ENCODE assay signal across 14 cellular contexts in genomic region chr2:217103752-217104540, GRCh38.
DNase-seq lines count a peak whose midpoint lies in the region; ATAC-seq and TF ChIP-seq lines count a peak whose summit lies in the region.
"Had no signal": no experiment of that assay in that cellular context is flagged by ENCODE, and none has a peak within 500 bp of the region (broad histone marks: within the 10 kb centered on the region; RNA-seq: fewer than 3 reads in every experiment).

No MANE protein-coding gene starts in this region.

- 0 out of 2 replicates have a peak overlapping the region, but pooled peaks have one; percentile 6 for H3K4me2 ChIP-seq in SK-N-SH
- peak overlapping the region; percentile 1 for H3K4me2 ChIP-seq in smooth muscle cell

- ATAC-seq in GM18520 (IDR thresholded peaks at IDR 0.05; ENCODE audit: unreplicated experiment), result no peak
- ATAC-seq: GM12878, sciatic nerve had no signal

- peaks cover 22% of the 10 kb centered on the region for H3F3A ChIP-seq in SK-N-SH (replicated peaks; ENCODE audit: insufficient read depth)
- peaks cover 16% of the 10 kb centered on the region for H3F3A ChIP-seq in smooth muscle cell (ENCODE audit: low read depth)

- H4K20me1 ChIP-seq in SK-N-SH (ENCODE audit: insufficient read depth), result no peaks in the 10 kb centered on the region
- no peaks in the 10 kb centered on the region for H4K20me1 ChIP-seq in smooth muscle cell (ENCODE audit: low read depth)

- H3K27me3 ChIP-seq in SK-N-SH (ENCODE audit: insufficient read depth) (no peaks in the 10 kb centered on the region), smooth muscle cell (ENCODE audit: low read depth) (no peaks in the 10 kb centered on the region)
- H3K27me3 ChIP-seq: testis had no signal

- TF ChIP-seq EP300 in SK-N-SH (IDR thresholded peaks at IDR 0.05; ENCODE audit: borderline replicate concordance in 1 of 2, low read depth in 1 of 2, low read length in 1 of 2), result no peak

- H3K79me2 ChIP-seq in SK-N-SH (ENCODE audit: insufficient read depth) (no peaks in the 10 kb centered on the region), smooth muscle cell (ENCODE audit: low read depth) (no peaks in the 10 kb centered on the region)

- H3K4me3 ChIP-seq in SK-N-SH (ENCODE audit: low read depth in 2 of 2, low read length in 1 of 2), result no peak overlapping the region
- H3K4me3 ChIP-seq in smooth muscle cell, result no peak overlapping the region
- H3K4me3 ChIP-seq: GM12878, testis had no signal

- H3K9me3 ChIP-seq in SK-N-SH (no peaks in the 10 kb centered on the region), smooth muscle cell (replicated peaks; ENCODE audit: low read depth) (no peaks in the 10 kb centered on the region)
- H3K9me3 ChIP-seq: testis had no signal

- no peak for TF ChIP-seq RAD21 in SK-N-SH (IDR thresholded peaks at IDR 0.05; ENCODE audit: low read length)

- peak; percentile 48 for DNase-seq in GM03348 (ENCODE audit: low spot score)
- DNase-seq in SK-N-SH, result no peak
- peak; percentile 58 for DNase-seq in fibroblast of peridontal ligament (ENCODE audit: extremely low read depth)
- DNase-seq in smooth muscle cell (lab: John Stamatoyannopoulos, UW; ENCODE audit: unreplicated experiment), result no peak
- no peak for DNase-seq in activated effector memory CD4-positive, alpha-beta T cell treated with anti-CD3 and anti-CD28 coated beads, Interleukin-2, amount 50 U/mL, for 16 hours
- no peak for DNase-seq in activated naive CD4-positive, alpha-beta T cell (lab: John Stamatoyannopoulos, UW)
- no peak for DNase-seq in activated T-cell treated with anti-CD3 and anti-CD28 coated beads, Interleukin-2, amount 50 U/mL, for 48 hours
- DNase-seq: activated B cell treated with CpG ODN at 0.5 μM for 24 hours, erythroblast, NCI-H1417 treated with DMSO at 0.1 percent for 48 hours, testis had no signal

- POLR2A ChIA-PET in SK-N-SH (lab: Yijun Ruan, JAX), result no interaction called here

- TF ChIP-seq CTCF in SK-N-SH (IDR thresholded peaks at IDR 0.05) (no peak), smooth muscle cell (IDR thresholded peaks at IDR 0.05; ENCODE audit: borderline replicate concordance, insufficient read depth, poor library complexity, severe bottlenecking) (no peak)

- H2AFZ ChIP-seq in SK-N-SH (ENCODE audit: low read depth) (0 out of 2 replicates have a peak overlapping the region, but pooled peaks have one; percentile 54), smooth muscle cell (ENCODE audit: low read depth) (no peak overlapping the region)

- CTCF ChIA-PET in SK-N-SH (lab: Yijun Ruan, JAX), result no interaction called here

- H3K4me1 ChIP-seq in SK-N-SH (ENCODE audit: control insufficient read depth in 1 of 2, insufficient read depth in 2 of 2, low read depth in 1 of 2, low read length in 1 of 2), result peaks cover 0 to 45% of the 10 kb centered on the region in 2 experiments; a peak in 2 of 4 replicates
- H3K4me1 ChIP-seq in smooth muscle cell (ENCODE audit: low read depth), result peaks cover 5% of the 10 kb centered on the region
- H3K4me1 ChIP-seq: testis had no signal

- no peaks in the 10 kb centered on the region for H3K9me2 ChIP-seq in SK-N-SH

- no peaks in the 10 kb centered on the region for H3K36me3 ChIP-seq in SK-N-SH (replicated peaks in 1 of 2; ENCODE audit: control insufficient read depth in 1 of 2, insufficient read depth in 2 of 2, low read length in 1 of 2)
- H3K36me3 ChIP-seq in smooth muscle cell (ENCODE audit: low read depth), result no peaks in the 10 kb centered on the region

- peak overlapping the region in 1 of 2 experiments; percentile 83; a peak in 2 of 4 replicates for H3K27ac ChIP-seq in SK-N-SH (ENCODE audit: low read depth in 2 of 2, low read length in 1 of 2)
- H3K27ac ChIP-seq in smooth muscle cell (ENCODE audit: low read depth), result peak overlapping the region; percentile 91
- H3K27ac ChIP-seq: testis had no signal

- H3K9ac ChIP-seq in SK-N-SH (peak overlapping the region; percentile 25), smooth muscle cell (ENCODE audit: low read depth) (peak overlapping the region; percentile 55)

- 58% methylated on average over 4 of the region's 4 CpGs for WGBS in SK-N-SH (ENCODE audit: low lambda C conversion rate)
- 61% methylated on average over 4 of the region's 4 CpGs for WGBS in smooth muscle cell (ENCODE audit: low lambda C conversion rate)

TF ChIP-seq in SK-N-SH, 30 proteins besides CTCF, POLR2A, EP300 and RAD21:
- TF ChIP-seq GATA2 (CRISPR knock-in tag; IDR thresholded peaks at IDR 0.05) (no peak), SMC3 (IDR thresholded peaks at IDR 0.05; ENCODE audit: low read depth, low read length) (no peak), FOXM1 (IDR thresholded peaks at IDR 0.05; ENCODE audit: low read depth) (no peak), POLR2AphosphoS5 (IDR thresholded peaks at IDR 0.05; ENCODE audit: low read depth, low read length) (no peak), FOSL2 (IDR thresholded peaks at IDR 0.05; ENCODE audit: borderline replicate concordance, low read depth) (no peak), SIN3A (IDR thresholded peaks at IDR 0.05; ENCODE audit: borderline replicate concordance, low read depth, low read length) (no peak), TAF1 (IDR thresholded peaks at IDR 0.05; ENCODE audit: borderline replicate concordance, low read depth, low read length) (no peak), GABPA (IDR thresholded peaks at IDR 0.05; ENCODE audit: low read depth) (no peak)

Comparison
In these comparisons a context has a peak if more than half of its experiments do, and no peak if none do; other contexts are left out.
1. DNase-seq: peak in GM03348 (single experiment) and fibroblast of peridontal ligament (single experiment); none in SK-N-SH (single experiment), smooth muscle cell (single experiment), activated effector memory CD4-positive, alpha-beta T cell treated with anti-CD3 and anti-CD28 coated beads, Interleukin-2, amount 50 U/mL, for 16 hours (single experiment), activated naive CD4-positive, alpha-beta T cell (0 of 4) and activated T-cell treated with anti-CD3 and anti-CD28 coated beads, Interleukin-2, amount 50 U/mL, for 48 hours (0 of 2).